ENCODE assay signal across 9 cellular contexts in genomic region chr15:74317820-74318375, GRCh38. TPM values are rescaled to one million over a fixed set of nuclear protein-coding genes. Genes with fewer than 3 reads are reported as not detected.
DNase-seq lines count a peak whose midpoint lies in the region; ATAC-seq, FAIRE-seq and TF ChIP-seq lines count a peak whose summit lies in the region.
"Had no signal": no experiment of that assay in that cellular context is flagged by ENCODE, and none has a peak within 500 bp of the region (broad histone marks: within the 10 kb centered on the region; RNA-seq: fewer than 3 reads in every experiment).

No MANE protein-coding gene starts in this region.

- DNase-seq in activated CD4-positive, alpha-beta T cell treated with anti-CD3 and anti-CD28 coated beads, Interleukin-2, amount 10 ng/mL, durations not matched to agents 7 days and 5 days: no peak
- no peak for DNase-seq in activated CD4-positive, alpha-beta T cell treated with anti-CD3 and anti-CD28 coated beads, Interleukin-2, amount 10 ng/mL, durations not matched to agents 24 days and 14 days
- DNase-seq in activated CD8-positive, alpha-beta T cell treated with anti-CD3 and anti-CD28 coated beads for 36 hours: no peak
- DNase-seq in left kidney (ENCODE audit: low read depth, low spot score) (peak; percentile 83), urothelium cell line (ENCODE audit: low spot score) (peak; percentile 80)
- no peak for DNase-seq in stimulated activated naive CD4-positive, alpha-beta T cell (lab: John Stamatoyannopoulos, UW)
- DNase-seq: cerebellar nuclear complex had no signal

- CTCF ChIA-PET in activated CD4-positive, alpha-beta T cell treated with anti-CD3 and anti-CD28 coated beads, Interleukin-2, amount 10 ng/mL, durations not matched to agents 7 days and 5 days (lab: Charles Lee): no interaction called here
- CTCF ChIA-PET in activated CD8-positive, alpha-beta T cell treated with anti-CD3 and anti-CD28 coated beads for 36 hours (lab: Charles Lee): interaction anchor here (3.2 kb wide), 1 partner anchor 10 kb away, joined by 14 read pairs; no protein-coding TSS in a partner anchor

- ATAC-seq in activated CD8-positive, alpha-beta T cell treated with anti-CD3 and anti-CD28 coated beads for 36 hours: no peak
- ATAC-seq in GM18858 (IDR thresholded peaks at IDR 0.05; ENCODE audit: unreplicated experiment) (no peak), HG02588 (IDR thresholded peaks at IDR 0.05; ENCODE audit: unreplicated experiment) (no peak)

- H3K27me3 Mint-ChIP-seq in activated CD4-positive, alpha-beta T cell treated with anti-CD3 and anti-CD28 coated beads, Interleukin-2, amount 10 ng/mL, durations not matched to agents 7 days and 5 days: no peaks in the 10 kb centered on the region
- H3K27me3 Mint-ChIP-seq in activated CD4-positive, alpha-beta T cell treated with anti-CD3 and anti-CD28 coated beads, Interleukin-2, amount 10 ng/mL, durations not matched to agents 24 days and 14 days: peaks cover 2% of the 10 kb centered on the region
- no peaks in the 10 kb centered on the region for H3K27me3 Mint-ChIP-seq in activated CD8-positive, alpha-beta T cell treated with anti-CD3 and anti-CD28 coated beads for 36 hours

- H3K4me3 Mint-ChIP-seq in activated CD4-positive, alpha-beta T cell treated with anti-CD3 and anti-CD28 coated beads, Interleukin-2, amount 10 ng/mL, durations not matched to agents 7 days and 5 days: no peak overlapping the region
- no peak overlapping the region for H3K4me3 Mint-ChIP-seq in activated CD4-positive, alpha-beta T cell treated with anti-CD3 and anti-CD28 coated beads, Interleukin-2, amount 10 ng/mL, durations not matched to agents 24 days and 14 days
- no peak overlapping the region for H3K4me3 Mint-ChIP-seq in activated CD8-positive, alpha-beta T cell treated with anti-CD3 and anti-CD28 coated beads for 36 hours

- intact Hi-C loops in activated CD4-positive, alpha-beta T cell treated with anti-CD3 and anti-CD28 coated beads, Interleukin-2, amount 10 ng/mL, durations not matched to agents 24 days and 14 days (cut with micrococcal nuclease): no loop called here
- intact Hi-C loops in activated CD8-positive, alpha-beta T cell treated with anti-CD3 and anti-CD28 coated beads for 36 hours (cut with micrococcal nuclease): loop anchor here (10.0 kb wide), 1 partner anchor 343 kb away; no protein-coding TSS in a partner anchor

- H3K36me3 Mint-ChIP-seq in activated CD4-positive, alpha-beta T cell treated with anti-CD3 and anti-CD28 coated beads, Interleukin-2, amount 10 ng/mL, durations not matched to agents 7 days and 5 days (ENCODE audit: low read depth): no peaks in the 10 kb centered on the region
- no peaks in the 10 kb centered on the region for H3K36me3 Mint-ChIP-seq in activated CD4-positive, alpha-beta T cell treated with anti-CD3 and anti-CD28 coated beads, Interleukin-2, amount 10 ng/mL, durations not matched to agents 24 days and 14 days (ENCODE audit: low read depth)
- no peaks in the 10 kb centered on the region for H3K36me3 Mint-ChIP-seq in activated CD8-positive, alpha-beta T cell treated with anti-CD3 and anti-CD28 coated beads for 36 hours (ENCODE audit: low read depth)

- no peaks in the 10 kb centered on the region for H3K9me3 Mint-ChIP-seq in activated CD4-positive, alpha-beta T cell treated with anti-CD3 and anti-CD28 coated beads, Interleukin-2, amount 10 ng/mL, durations not matched to agents 7 days and 5 days
- no peaks in the 10 kb centered on the region for H3K9me3 Mint-ChIP-seq in activated CD4-positive, alpha-beta T cell treated with anti-CD3 and anti-CD28 coated beads, Interleukin-2, amount 10 ng/mL, durations not matched to agents 24 days and 14 days
- H3K9me3 Mint-ChIP-seq in activated CD8-positive, alpha-beta T cell treated with anti-CD3 and anti-CD28 coated beads for 36 hours: no peaks in the 10 kb centered on the region

- H3K27ac Mint-ChIP-seq in activated CD4-positive, alpha-beta T cell treated with anti-CD3 and anti-CD28 coated beads, Interleukin-2, amount 10 ng/mL, durations not matched to agents 7 days and 5 days: peak overlapping the region; percentile 46
- no peak overlapping the region for H3K27ac Mint-ChIP-seq in activated CD4-positive, alpha-beta T cell treated with anti-CD3 and anti-CD28 coated beads, Interleukin-2, amount 10 ng/mL, durations not matched to agents 24 days and 14 days
- peak overlapping the region; percentile 77 for H3K27ac Mint-ChIP-seq in activated CD8-positive, alpha-beta T cell treated with anti-CD3 and anti-CD28 coated beads for 36 hours

- no peak for TF ChIP-seq CTCF in activated CD8-positive, alpha-beta T cell treated with anti-CD3 and anti-CD28 coated beads for 36 hours (IDR thresholded peaks at IDR 0.05)

- H3K4me1 Mint-ChIP-seq in activated CD4-positive, alpha-beta T cell treated with anti-CD3 and anti-CD28 coated beads, Interleukin-2, amount 10 ng/mL, durations not matched to agents 7 days and 5 days: peaks cover 46% of the 10 kb centered on the region
- H3K4me1 Mint-ChIP-seq in activated CD4-positive, alpha-beta T cell treated with anti-CD3 and anti-CD28 coated beads, Interleukin-2, amount 10 ng/mL, durations not matched to agents 24 days and 14 days: peaks cover 14% of the 10 kb centered on the region
- peaks cover 64% of the 10 kb centered on the region for H3K4me1 Mint-ChIP-seq in activated CD8-positive, alpha-beta T cell treated with anti-CD3 and anti-CD28 coated beads for 36 hours (ENCODE audit: low read depth)

- POLR2A ChIA-PET in activated CD4-positive, alpha-beta T cell treated with anti-CD3 and anti-CD28 coated beads, Interleukin-2, amount 10 ng/mL, durations not matched to agents 7 days and 5 days (lab: Charles Lee): no interaction called here
- POLR2A ChIA-PET in activated CD8-positive, alpha-beta T cell treated with anti-CD3 and anti-CD28 coated beads for 36 hours (lab: Charles Lee): interaction anchor here (0.6 to 1.1 kb wide), 2 partner anchors 172 to 364 kb away, joined by 3 to 5 read pairs; no protein-coding TSS in a partner anchor

- FAIRE-seq in urothelium cell line (lab: Jason Lieb, UNC): no peak

RNA-seq across cellular contexts. Expression of gene CYP11A1, which starts 49.5 kb away (rescaled TPM):
- not detected for total RNA-seq in activated CD4-positive, alpha-beta T cell treated with anti-CD3 and anti-CD28 coated beads, Interleukin-2, amount 10 ng/mL, durations not matched to agents 7 days and 5 days
- total RNA-seq in activated CD4-positive, alpha-beta T cell treated with anti-CD3 and anti-CD28 coated beads, Interleukin-2, amount 10 ng/mL, durations not matched to agents 24 days and 14 days: not detected in 2 replicates
- total RNA-seq in activated CD8-positive, alpha-beta T cell treated with anti-CD3 and anti-CD28 coated beads for 36 hours: under 1 TPM; 0.29 to 0.31 TPM

Comparison
In these comparisons a context has a peak if more than half of its experiments do, and no peak if none do; other contexts are left out.
1. DNase-seq: peak in left kidney (single experiment) and urothelium cell line (single experiment); none in activated CD4-positive, alpha-beta T cell treated with anti-CD3 and anti-CD28 coated beads, Interleukin-2, amount 10 ng/mL, durations not matched to agents 7 days and 5 days (single experiment), activated CD4-positive, alpha-beta T cell treated with anti-CD3 and anti-CD28 coated beads, Interleukin-2, amount 10 ng/mL, durations not matched to agents 24 days and 14 days (single experiment), activated CD8-positive, alpha-beta T cell treated with anti-CD3 and anti-CD28 coated beads for 36 hours (single experiment) and stimulated activated naive CD4-positive, alpha-beta T cell (0 of 6).